ENCODE assay signal across 18 cellular contexts in genomic region chr2:187549951-187550555, GRCh38. TPM values are rescaled to one million over a fixed set of nuclear protein-coding genes. Genes with fewer than 3 reads are reported as not detected.
DNase-seq lines count a peak whose midpoint lies in the region; ATAC-seq and TF ChIP-seq lines count a peak whose summit lies in the region.
"Had no signal": no experiment of that assay in that cellular context is flagged by ENCODE, and none has a peak within 500 bp of the region (broad histone marks: within the 10 kb centered on the region; RNA-seq: fewer than 3 reads in every experiment).

No MANE protein-coding gene starts in this region.

- H3K4me3 ChIP-seq in Loucy (ENCODE audit: low read length, poor library complexity, severe bottlenecking) = peak overlapping the region; percentile 59
- peak overlapping the region; percentile 72 for H3K4me3 ChIP-seq in coronary artery
- H3K4me3 ChIP-seq in thyroid gland (replicated peaks in 1 of 3) = no peak overlapping the region

- TF ChIP-seq CTCF in Loucy (conservative IDR thresholded peaks at IDR 0.05; ENCODE audit: low read length) (no peak), coronary artery (IDR thresholded peaks at IDR 0.05) (no peak), mesothelial cell of epicardium (IDR thresholded peaks at IDR 0.05; ENCODE audit: unreplicated experiment) (no peak), thyroid gland (IDR thresholded peaks at IDR 0.05) (no peak)

- H3K4me1 ChIP-seq in Loucy (ENCODE audit: insufficient read depth, low read length, poor library complexity, severe bottlenecking) = peaks cover 69% of the 10 kb centered on the region
- H3K4me1 ChIP-seq in thyroid gland = no peaks in the 10 kb centered on the region

- no peaks in the 10 kb centered on the region for H3K27me3 ChIP-seq in Loucy (ENCODE audit: insufficient read depth, low read length, poor library complexity, severe bottlenecking)
- H3K27me3 ChIP-seq in thyroid gland = no peaks in the 10 kb centered on the region
- H3K27me3 ChIP-seq: neutrophil had no signal

- H3K9me3 ChIP-seq in Loucy (ENCODE audit: insufficient read depth, low read depth, low read length) (no peaks in the 10 kb centered on the region), thyroid gland (no peaks in the 10 kb centered on the region)
- H3K9me3 ChIP-seq: neutrophil had no signal

- H3K9ac ChIP-seq in Loucy (ENCODE audit: low read depth, low read length, poor library complexity, severe bottlenecking) = no peak overlapping the region

- H3K27ac Mint-ChIP-seq in mesothelial cell of epicardium = peak overlapping the region; percentile 81
- no peak overlapping the region for H3K27ac Mint-ChIP-seq in stimulated activated naive CD8-positive, alpha-beta T cell treated with anti-CD3 and anti-CD28 coated beads, Interleukin-15, amount 100 ng/mL, for 72 hours
- H3K27ac Mint-ChIP-seq: activated naive CD8-positive, alpha-beta T cell treated with anti-CD3 and anti-CD28 coated beads, Interleukin-2, amount 10 ng/mL, durations not matched to agents 7 days and 5 days; CD4-positive, alpha-beta memory T cell; HFFc6 had no signal

- ATAC-seq in stimulated activated naive CD8-positive, alpha-beta T cell treated with anti-CD3 and anti-CD28 coated beads, Interleukin-15, amount 100 ng/mL, for 72 hours = no peak

- no peaks in the 10 kb centered on the region for H3F3A ChIP-seq in Loucy (ENCODE audit: low read depth)

- WGBS in thyroid gland, 2 donors = 72 to 80% methylated on average over 3 of the region's 3 CpGs

- no peak for DNase-seq in coronary artery (ENCODE audit: low spot score)
- DNase-seq in mesothelial cell of epicardium (ENCODE audit: low spot score in 2 of 2, unreplicated experiment in 2 of 2) = no peak
- no peak for DNase-seq in thyroid gland
- DNase-seq in activated CD4-positive, alpha-beta T cell treated with anti-CD3 and anti-CD28 coated beads for 48 hours = no peak
- DNase-seq in stimulated activated naive CD8-positive, alpha-beta T cell treated with anti-CD3 and anti-CD28 coated beads, Interleukin-15, amount 100 ng/mL, for 72 hours = no peak
- no peak for DNase-seq in NCI-H1048 (lab: John Stamatoyannopoulos, UW)
- DNase-seq: activated naive CD8-positive, alpha-beta T cell treated with anti-CD3 and anti-CD28 coated beads, Interleukin-2, amount 10 ng/mL, durations not matched to agents 7 days and 5 days; CD4-positive, alpha-beta memory T cell; cortex of kidney; foreskin melanocyte; HFFc6; KG1; NCI-H187; NCI-H774; SHP77 treated with DMSO at 0.1 percent for 48 hours; WERI-Rb-1 had no signal

- H3K27me3 Mint-ChIP-seq in mesothelial cell of epicardium (ENCODE audit: low read depth) = no peaks in the 10 kb centered on the region
- H3K27me3 Mint-ChIP-seq in stimulated activated naive CD8-positive, alpha-beta T cell treated with anti-CD3 and anti-CD28 coated beads, Interleukin-15, amount 100 ng/mL, for 72 hours = peaks cover 6% of the 10 kb centered on the region

- H3K27ac ChIP-seq in coronary artery (peak overlapping the region; percentile 24 to 67), thyroid gland (peak overlapping the region; percentile 50 to 71 (median 53))
- H3K27ac ChIP-seq: neutrophil, WERI-Rb-1 had no signal

- TF ChIP-seq POLR2A in thyroid gland (IDR thresholded peaks at IDR 0.05) = no peak

- H3K9me2 ChIP-seq in Loucy (replicated peaks; ENCODE audit: low read depth, low read length) = no peaks in the 10 kb centered on the region

- no peak overlapping the region for H2AFZ ChIP-seq in Loucy (ENCODE audit: low read length)

- intact Hi-C loops in thyroid gland (cut with DNase I) = no loop called here

- H3K4me2 ChIP-seq in Loucy (ENCODE audit: low read depth, low read length, poor library complexity, severe bottlenecking) = peak overlapping the region; percentile 81

- peaks cover 1% of the 10 kb centered on the region for H3K36me3 Mint-ChIP-seq in mesothelial cell of epicardium
- H3K36me3 Mint-ChIP-seq: activated naive CD8-positive, alpha-beta T cell treated with anti-CD3 and anti-CD28 coated beads, Interleukin-2, amount 10 ng/mL, durations not matched to agents 7 days and 5 days; CD4-positive, alpha-beta memory T cell had no signal

- H3K4me1 Mint-ChIP-seq in mesothelial cell of epicardium = peaks cover 67% of the 10 kb centered on the region
- peaks cover 11% of the 10 kb centered on the region for H3K4me1 Mint-ChIP-seq in stimulated activated naive CD8-positive, alpha-beta T cell treated with anti-CD3 and anti-CD28 coated beads, Interleukin-15, amount 100 ng/mL, for 72 hours

- peak overlapping the region; percentile 42 for H3K4me3 Mint-ChIP-seq in mesothelial cell of epicardium
- H3K4me3 Mint-ChIP-seq in stimulated activated naive CD8-positive, alpha-beta T cell treated with anti-CD3 and anti-CD28 coated beads, Interleukin-15, amount 100 ng/mL, for 72 hours = no peak overlapping the region
- H3K4me3 Mint-ChIP-seq: activated naive CD8-positive, alpha-beta T cell treated with anti-CD3 and anti-CD28 coated beads, Interleukin-2, amount 10 ng/mL, durations not matched to agents 7 days and 5 days; CD4-positive, alpha-beta memory T cell; HFFc6 had no signal

- H3K36me3 ChIP-seq in Loucy (ENCODE audit: insufficient read depth, low read length) = no peaks in the 10 kb centered on the region
- H3K36me3 ChIP-seq in thyroid gland = no peaks in the 10 kb centered on the region
- H3K36me3 ChIP-seq: neutrophil, WERI-Rb-1 had no signal

- H4K20me1 ChIP-seq in Loucy (ENCODE audit: insufficient read depth, low read length, poor library complexity, severe bottlenecking) = no peaks in the 10 kb centered on the region

- H3K9me3 Mint-ChIP-seq in mesothelial cell of epicardium = no peaks in the 10 kb centered on the region
- no peaks in the 10 kb centered on the region for H3K9me3 Mint-ChIP-seq in stimulated activated naive CD8-positive, alpha-beta T cell treated with anti-CD3 and anti-CD28 coated beads, Interleukin-15, amount 100 ng/mL, for 72 hours
- H3K9me3 Mint-ChIP-seq: activated naive CD8-positive, alpha-beta T cell treated with anti-CD3 and anti-CD28 coated beads, Interleukin-2, amount 10 ng/mL, durations not matched to agents 7 days and 5 days; CD4-positive, alpha-beta memory T cell; HFFc6 had no signal

- H3K79me2 ChIP-seq in Loucy (ENCODE audit: insufficient read depth, low read length) = peaks cover 12% of the 10 kb centered on the region; the same call in 1 of the 2 replicates

RNA-seq across cellular contexts. Expression of gene TFPI, which starts 4.2 kb away (rescaled TPM):
- total RNA-seq in mesothelial cell of epicardium = 80.0 to 89.7 TPM (median 87.9 TPM) in 3 replicates
- total RNA-seq in thyroid gland = 100 to 1,000 TPM in 3 of 4 donors, 10 to 100 TPM in 1; 56.7 to 208 (median 144) TPM
- total RNA-seq: CD4-positive, alpha-beta memory T cell had no signal

Comparison
In these comparisons a context has a peak if more than half of its experiments do, and no peak if none do; other contexts are left out.
1. H3K4me3 ChIP-seq: peak in Loucy (single experiment) and coronary artery (single experiment); none in thyroid gland (0 of 3).